In genomic region chr1:204480515-204480914, GRCh38 we compare ENCODE assay signal across 9 cellular contexts. TPM values are rescaled to one million over a fixed set of nuclear protein-coding genes. Genes with fewer than 3 reads are reported as not detected.
DNase-seq lines count a peak whose midpoint lies in the region; ATAC-seq, FAIRE-seq and TF ChIP-seq lines count a peak whose summit lies in the region.
"Had no signal": no experiment of that assay in that cellular context is flagged by ENCODE, and none has a peak within 500 bp of the region (broad histone marks: within the 10 kb centered on the region; RNA-seq: fewer than 3 reads in every experiment).

No MANE protein-coding gene starts in this region.

- H3K36me3 ChIP-seq in small intestine (ENCODE audit: control insufficient read depth in 2 of 2, insufficient read depth in 2 of 2, low read length in 2 of 2): peaks cover 0 to 2% of the 10 kb centered on the region in 2 donors
- H3K36me3 ChIP-seq: SJSA1 had no signal

- TF ChIP-seq CTCF in CD4-positive, alpha-beta T cell (IDR thresholded peaks at IDR 0.05): no peak
- TF ChIP-seq CTCF in omental fat pad (IDR thresholded peaks at IDR 0.05): no peak

- H3K4me3 ChIP-seq in small intestine (ENCODE audit: low read depth in 1 of 2, low read length in 2 of 2): no peak overlapping the region
- H3K4me3 ChIP-seq: SJSA1 had no signal

- H3K27ac Mint-ChIP-seq in CD4-positive, alpha-beta T cell: peak overlapping the region; percentile 47
- H3K27ac Mint-ChIP-seq in dendritic cell treated with granulocyte-macrophage colony-stimulating factor and Interleukin-4, amounts not matched to agents 40 ng/mL and 50 ng/mL, for 4 days: peak overlapping the region; percentile 55

- no peak for DNase-seq in CD4-positive, alpha-beta T cell
- no peak for DNase-seq in NCI-H226
- no peak for DNase-seq in omental fat pad (ENCODE audit: low spot score)
- DNase-seq in small intestine: no peak
- DNase-seq in activated CD4-positive, alpha-beta T cell treated with anti-CD3 and anti-CD28 coated beads for 4 hours: no peak

- intact Hi-C loops in CD4-positive, alpha-beta T cell (cut with DNase I, micrococcal nuclease): no loop called here
- intact Hi-C loops in dendritic cell treated with granulocyte-macrophage colony-stimulating factor and Interleukin-4, amounts not matched to agents 40 ng/mL and 50 ng/mL, for 4 days (cut with micrococcal nuclease): no loop called here

- CTCF ChIA-PET in CD4-positive, alpha-beta T cell (lab: Charles Lee): interaction anchor here (1.4 to 2.0 kb wide), 3 partner anchors 13 to 327 kb away, joined by 3 to 9 read pairs (median 5); partner anchors contain the start of gene PIK3C2B

- no peaks in the 10 kb centered on the region for H3K9me3 Mint-ChIP-seq in CD4-positive, alpha-beta T cell
- no peaks in the 10 kb centered on the region for H3K9me3 Mint-ChIP-seq in dendritic cell treated with granulocyte-macrophage colony-stimulating factor and Interleukin-4, amounts not matched to agents 40 ng/mL and 50 ng/mL, for 4 days

- peak; percentile 46 for ATAC-seq in CD4-positive, alpha-beta T cell (ENCODE audit: poor library complexity)
- ATAC-seq in GM18909 (IDR thresholded peaks at IDR 0.05; ENCODE audit: poor library complexity, unreplicated experiment): peak; percentile 67
- ATAC-seq in HG03159 (IDR thresholded peaks at IDR 0.05; ENCODE audit: unreplicated experiment): peak; percentile 70
- ATAC-seq in omental fat pad (ENCODE audit: low FRiP score): no peak

- no peaks in the 10 kb centered on the region for H3K27me3 Mint-ChIP-seq in CD4-positive, alpha-beta T cell
- peaks cover 4% of the 10 kb centered on the region for H3K27me3 Mint-ChIP-seq in dendritic cell treated with granulocyte-macrophage colony-stimulating factor and Interleukin-4, amounts not matched to agents 40 ng/mL and 50 ng/mL, for 4 days

- peak overlapping the region; percentile 2 for H3K4me3 Mint-ChIP-seq in CD4-positive, alpha-beta T cell
- H3K4me3 Mint-ChIP-seq in dendritic cell treated with granulocyte-macrophage colony-stimulating factor and Interleukin-4, amounts not matched to agents 40 ng/mL and 50 ng/mL, for 4 days: no peak overlapping the region

- POLR2A ChIA-PET in CD4-positive, alpha-beta T cell (lab: Charles Lee): no interaction called here

- H3K4me1 Mint-ChIP-seq in CD4-positive, alpha-beta T cell (ENCODE audit: low read depth): peaks cover 79% of the 10 kb centered on the region
- H3K4me1 Mint-ChIP-seq in dendritic cell treated with granulocyte-macrophage colony-stimulating factor and Interleukin-4, amounts not matched to agents 40 ng/mL and 50 ng/mL, for 4 days (ENCODE audit: low read depth): peaks cover 69% of the 10 kb centered on the region

- no peaks in the 10 kb centered on the region for H3K9me3 ChIP-seq in CD4-positive, alpha-beta T cell (ENCODE audit: control insufficient read depth, low read length)
- H3K9me3 ChIP-seq in small intestine (ENCODE audit: control insufficient read depth, low read depth): no peaks in the 10 kb centered on the region
- H3K9me3 ChIP-seq: SJSA1 had no signal

- H3K27me3 ChIP-seq in CD4-positive, alpha-beta T cell (ENCODE audit: control insufficient read depth, insufficient read depth, low read length): no peaks in the 10 kb centered on the region
- H3K27me3 ChIP-seq in small intestine (ENCODE audit: control insufficient read depth in 2 of 2, insufficient read depth in 2 of 2, low read length in 2 of 2): no peaks in the 10 kb centered on the region
- H3K27me3 ChIP-seq: SJSA1 had no signal

- 65 to 68% (median 66%) methylated on average over 4 to 8 of the region's 8 CpGs for whole genome bisulfite sequencing in small intestine, 3 donors

- H3K36me3 Mint-ChIP-seq in CD4-positive, alpha-beta T cell (ENCODE audit: low read depth): peaks cover 7% of the 10 kb centered on the region
- no peaks in the 10 kb centered on the region for H3K36me3 Mint-ChIP-seq in dendritic cell treated with granulocyte-macrophage colony-stimulating factor and Interleukin-4, amounts not matched to agents 40 ng/mL and 50 ng/mL, for 4 days (ENCODE audit: low read depth)

- no peak for FAIRE-seq in small intestine (lab: Jason Lieb, UNC)

- no peak overlapping the region for H3K27ac ChIP-seq in CD4-positive, alpha-beta T cell (ENCODE audit: low read depth, low read length)
- peak overlapping the region in 1 of 2 donors; percentile 59 for H3K27ac ChIP-seq in small intestine (ENCODE audit: low read depth in 1 of 2, low read length in 1 of 2)
- H3K27ac ChIP-seq: SJSA1 had no signal

- peaks cover 22 to 36% of the 10 kb centered on the region in 2 donors for H3K4me1 ChIP-seq in small intestine (ENCODE audit: control insufficient read depth in 2 of 2, insufficient read depth in 1 of 2, low read depth in 1 of 2, low read length in 1 of 2)

RNA-seq across cellular contexts. Expression of gene PIK3C2B, which starts 14.1 kb away (rescaled TPM):
- total RNA-seq in CD4-positive, alpha-beta T cell: 10 to 100 TPM; 25.5 to 27.1 TPM
- total RNA-seq in omental fat pad: 10 to 100 TPM; 17.2 to 42.4 (median 31.6) TPM
- 10 to 100 TPM in 2 of 3 donors, 1 to 10 TPM in 1; 8.1 to 23.7 (median 11.2) TPM for polyA plus RNA-seq in small intestine

RNA-seq across cellular contexts. Expression of gene MDM4, which starts 35.7 kb away (rescaled TPM):
- total RNA-seq in CD4-positive, alpha-beta T cell: 100 to 1,000 TPM; 260 to 266 TPM
- 10 to 100 TPM; 56.9 to 96.3 (median 71.5) TPM for total RNA-seq in omental fat pad
- 1 to 10 TPM; 4.1 to 7.2 (median 6.0) TPM for polyA plus RNA-seq in small intestine
